ENCODE assay signal across 1 cellular context in genomic region chr11:67563354-67564114, GRCh38.
TF ChIP-seq lines count a peak whose summit lies in the region.

No MANE protein-coding gene starts in this region.

TF ChIP-seq in IMR-90, 13 proteins besides CTCF, POLR2A, EP300 and RAD21:
- TF ChIP-seq FOS (IDR thresholded peaks at IDR 0.05; ENCODE audit: low read depth, low read length) (peak; percentile 77), MAFK (IDR thresholded peaks at IDR 0.05; ENCODE audit: low read depth, low read length) (no peak), CEBPB (IDR thresholded peaks at IDR 0.05; ENCODE audit: low read depth, low read length) (peak; percentile 52), BHLHE40 (IDR thresholded peaks at IDR 0.05; ENCODE audit: low read depth, low read length) (peak; percentile 79), RCOR1 (IDR thresholded peaks at IDR 0.05; ENCODE audit: insufficient replicate concordance, low read length) (no peak)
- TF ChIP-seq, protein P1, sequence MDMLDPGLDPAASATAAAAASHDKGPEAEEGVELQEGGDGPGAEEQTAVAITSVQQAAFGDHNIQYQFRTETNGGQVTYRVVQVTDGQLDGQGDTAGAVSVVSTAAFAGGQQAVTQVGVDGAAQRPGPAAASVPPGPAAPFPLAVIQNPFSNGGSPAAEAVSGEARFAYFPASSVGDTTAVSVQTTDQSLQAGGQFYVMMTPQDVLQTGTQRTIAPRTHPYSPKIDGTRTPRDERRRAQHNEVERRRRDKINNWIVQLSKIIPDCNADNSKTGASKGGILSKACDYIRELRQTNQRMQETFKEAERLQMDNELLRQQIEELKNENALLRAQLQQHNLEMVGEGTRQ (IDR thresholded peaks at IDR 0.05; ENCODE audit: low read depth, low read length), result peak; percentile 19; the same call in 1 of the 2 replicates
- TF ChIP-seq, protein P2, sequence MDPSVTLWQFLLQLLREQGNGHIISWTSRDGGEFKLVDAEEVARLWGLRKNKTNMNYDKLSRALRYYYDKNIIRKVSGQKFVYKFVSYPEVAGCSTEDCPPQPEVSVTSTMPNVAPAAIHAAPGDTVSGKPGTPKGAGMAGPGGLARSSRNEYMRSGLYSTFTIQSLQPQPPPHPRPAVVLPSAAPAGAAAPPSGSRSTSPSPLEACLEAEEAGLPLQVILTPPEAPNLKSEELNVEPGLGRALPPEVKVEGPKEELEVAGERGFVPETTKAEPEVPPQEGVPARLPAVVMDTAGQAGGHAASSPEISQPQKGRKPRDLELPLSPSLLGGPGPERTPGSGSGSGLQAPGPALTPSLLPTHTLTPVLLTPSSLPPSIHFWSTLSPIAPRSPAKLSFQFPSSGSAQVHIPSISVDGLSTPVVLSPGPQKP (IDR thresholded peaks at IDR 0.05; ENCODE audit: borderline replicate concordance, low read depth, low read length), result no peak
